ENCODE assay signal across 10 cellular contexts in genomic region chr3:9791127-9791526, GRCh38. TPM values are rescaled to one million over a fixed set of nuclear protein-coding genes. Genes with fewer than 3 reads are reported as not detected.
DNase-seq lines count a peak whose midpoint lies in the region; ATAC-seq and TF ChIP-seq lines count a peak whose summit lies in the region.
"Had no signal": no experiment of that assay in that cellular context is flagged by ENCODE, and none has a peak within 500 bp of the region (broad histone marks: within the 10 kb centered on the region; RNA-seq: fewer than 3 reads in every experiment).

No MANE protein-coding gene starts in this region.

- H3K27ac Mint-ChIP-seq in activated B cell treated with CpG ODN at 0.5 μM for 24 hours (peak overlapping the region; percentile 100), glutamatergic neuron (ENCODE audit: unreplicated experiment) (no peak overlapping the region)

- peaks cover 2 to 37% (median 29%) of the 10 kb centered on the region in 5 donors for H3K4me1 ChIP-seq in subcutaneous abdominal adipose tissue (ENCODE audit: control insufficient read depth in 5 of 5, insufficient read depth in 5 of 5, low read length in 5 of 5)

- no peak overlapping the region for H3K4me3 ChIP-seq in subcutaneous abdominal adipose tissue (ENCODE audit: low read depth in 1 of 5, low read length in 5 of 5)

- no peaks in the 10 kb centered on the region for H3K27me3 Mint-ChIP-seq in activated T-cell treated with anti-CD3 and anti-CD28 coated beads, Interleukin-2, amount 50 U/mL, for 4 hours (ENCODE audit: low read depth)
- H3K27me3 Mint-ChIP-seq in activated B cell treated with CpG ODN at 0.5 μM for 24 hours, result no peaks in the 10 kb centered on the region
- peaks cover 11% of the 10 kb centered on the region for H3K27me3 Mint-ChIP-seq in glutamatergic neuron (ENCODE audit: unreplicated experiment)

- intact Hi-C loops in activated B cell treated with CpG ODN at 0.5 μM for 24 hours (cut with micrococcal nuclease), result loop anchor here (5.0 to 10.0 kb wide), 2 partner anchors 326 to 534 kb away; partner anchors contain the start of genes BRK1 and SEC13

- H3K4me1 Mint-ChIP-seq in activated T-cell treated with anti-CD3 and anti-CD28 coated beads, Interleukin-2, amount 50 U/mL, for 4 hours (ENCODE audit: low read depth), result peaks cover 68% of the 10 kb centered on the region
- H3K4me1 Mint-ChIP-seq in activated B cell treated with CpG ODN at 0.5 μM for 24 hours (peaks cover 53% of the 10 kb centered on the region), glutamatergic neuron (ENCODE audit: low read depth, unreplicated experiment) (peaks cover 7% of the 10 kb centered on the region)

- H3K9me3 Mint-ChIP-seq in activated T-cell treated with anti-CD3 and anti-CD28 coated beads, Interleukin-2, amount 50 U/mL, for 4 hours, result no peaks in the 10 kb centered on the region
- no peaks in the 10 kb centered on the region for H3K9me3 Mint-ChIP-seq in activated B cell treated with CpG ODN at 0.5 μM for 24 hours
- H3K9me3 Mint-ChIP-seq in glutamatergic neuron (ENCODE audit: unreplicated experiment), result peaks cover 11% of the 10 kb centered on the region

- no peak for TF ChIP-seq CTCF in activated B cell treated with CpG ODN at 0.5 μM for 24 hours (IDR thresholded peaks at IDR 0.05)
- TF ChIP-seq CTCF in glutamatergic neuron (IDR thresholded peaks at IDR 0.05; ENCODE audit: partially characterized antibody, unreplicated experiment), result no peak

- peaks cover 45% of the 10 kb centered on the region for H3K36me3 Mint-ChIP-seq in activated T-cell treated with anti-CD3 and anti-CD28 coated beads, Interleukin-2, amount 50 U/mL, for 4 hours (ENCODE audit: insufficient read depth)
- H3K36me3 Mint-ChIP-seq in activated B cell treated with CpG ODN at 0.5 μM for 24 hours (ENCODE audit: low read depth) (peaks cover 61% of the 10 kb centered on the region), glutamatergic neuron (ENCODE audit: unreplicated experiment) (peaks cover 8% of the 10 kb centered on the region)

- no peak for ATAC-seq in activated T-cell treated with anti-CD3 and anti-CD28 coated beads, Interleukin-2, amount 50 U/mL, for 4 hours
- no peak for ATAC-seq in activated B cell treated with CpG ODN at 0.5 μM for 24 hours (ENCODE audit: low read depth)
- ATAC-seq: foreskin keratinocyte had no signal

- H3K4me3 Mint-ChIP-seq in activated T-cell treated with anti-CD3 and anti-CD28 coated beads, Interleukin-2, amount 50 U/mL, for 4 hours, result peak overlapping the region; percentile 97
- H3K4me3 Mint-ChIP-seq in activated B cell treated with CpG ODN at 0.5 μM for 24 hours (peak overlapping the region; percentile 99), glutamatergic neuron (ENCODE audit: unreplicated experiment) (peak overlapping the region; percentile 97)

- no peak for DNase-seq in activated T-cell treated with anti-CD3 and anti-CD28 coated beads, Interleukin-2, amount 50 U/mL, for 4 hours
- DNase-seq in activated T-cell treated with anti-CD3 and anti-CD28 coated beads, Interleukin-2, amount 50 U/mL, for 1 hour, result no peak
- DNase-seq in activated B cell treated with CpG ODN at 0.5 μM for 24 hours (no peak), glutamatergic neuron (no peak), DMS53 treated with DMSO at 0.1 percent for 48 hours (lab: John Stamatoyannopoulos, UW; ENCODE audit: unreplicated experiment) (no peak), hypothalamus (lab: John Stamatoyannopoulos, UW) (no peak), NCI-H2029 (lab: John Stamatoyannopoulos, UW) (no peak)
- DNase-seq: foreskin keratinocyte, MG63 had no signal

- H3K27me3 ChIP-seq in subcutaneous abdominal adipose tissue (ENCODE audit: control insufficient read depth in 5 of 5, insufficient read depth in 4 of 5, low read length in 5 of 5), result no peaks in the 10 kb centered on the region
- H3K27me3 ChIP-seq: foreskin keratinocyte, MG63 had no signal

- peak overlapping the region; percentile 97 for H3K27ac ChIP-seq in subcutaneous abdominal adipose tissue (ENCODE audit: low read depth, low read length)
- H3K27ac ChIP-seq: foreskin keratinocyte had no signal

- peaks cover 11 to 45% (median 34%) of the 10 kb centered on the region in 5 donors for H3K36me3 ChIP-seq in subcutaneous abdominal adipose tissue (ENCODE audit: control insufficient read depth in 5 of 5, insufficient read depth in 5 of 5, low read length in 5 of 5)

- H3K9me3 ChIP-seq in subcutaneous abdominal adipose tissue (ENCODE audit: control insufficient read depth in 5 of 5, low read length in 5 of 5), result no peaks in the 10 kb centered on the region
- H3K9me3 ChIP-seq: MG63 had no signal

- CTCF ChIA-PET in activated B cell treated with CpG ODN at 0.5 μM for 24 hours (lab: Charles Lee), result interaction anchor here (1.1 to 1.3 kb wide), 2 partner anchors 9 to 155 kb away, joined by 3 to 4 read pairs; no protein-coding TSS in a partner anchor

- POLR2A ChIA-PET in activated B cell treated with CpG ODN at 0.5 μM for 24 hours (lab: Charles Lee), result interaction anchor here (0.6 to 5.6 kb wide), 6 partner anchors 9 to 235 kb away, joined by 3 to 133 read pairs (median 4); partner anchors contain the start of genes CRELD1, FANCD2 and OGG1

- H3K9ac ChIP-seq in subcutaneous abdominal adipose tissue (ENCODE audit: low read length in 5 of 5), result peak overlapping the region in 1 of 5 donors; percentile 86

RNA-seq across cellular contexts. Expression of gene TADA3, which starts 1.1 kb away (rescaled TPM):
- total RNA-seq in activated T-cell treated with anti-CD3 and anti-CD28 coated beads, Interleukin-2, amount 50 U/mL, for 4 hours, result 10 to 100 TPM; 39.3 to 42.0 (median 40.2) TPM
- total RNA-seq in activated B cell treated with CpG ODN at 0.5 μM for 24 hours (43.8 and 44.7 TPM in 2 replicates), glutamatergic neuron (ENCODE audit: unreplicated experiment) (59.1 TPM)

RNA-seq across cellular contexts. Expression of gene ARPC4, which starts 1.8 kb away (rescaled TPM):
- total RNA-seq in activated T-cell treated with anti-CD3 and anti-CD28 coated beads, Interleukin-2, amount 50 U/mL, for 4 hours, result 100 to 1,000 TPM; 257 to 268 (median 264) TPM
- total RNA-seq in activated B cell treated with CpG ODN at 0.5 μM for 24 hours (315 and 338 TPM in 2 replicates), glutamatergic neuron (ENCODE audit: unreplicated experiment) (164 TPM)

RNA-seq across cellular contexts. Expression of gene TTLL3, which starts 18.9 kb away (rescaled TPM):
- 10 to 100 TPM in 2 of 3 donors, 1 to 10 TPM in 1; 9.2 to 13.5 (median 11.1) TPM for total RNA-seq in activated T-cell treated with anti-CD3 and anti-CD28 coated beads, Interleukin-2, amount 50 U/mL, for 4 hours
- total RNA-seq in activated B cell treated with CpG ODN at 0.5 μM for 24 hours, result 51.4 and 61.9 TPM in 2 replicates
- total RNA-seq in glutamatergic neuron (ENCODE audit: unreplicated experiment), result 45.7 TPM

RNA-seq across cellular contexts. Expression of gene CAMK1, which starts 21.4 kb away (rescaled TPM):
- 10 to 100 TPM; 15.3 to 20.7 (median 15.7) TPM for total RNA-seq in activated T-cell treated with anti-CD3 and anti-CD28 coated beads, Interleukin-2, amount 50 U/mL, for 4 hours
- 0.69 and 1.7 TPM in 2 replicates for total RNA-seq in activated B cell treated with CpG ODN at 0.5 μM for 24 hours
- 8.2 TPM for total RNA-seq in glutamatergic neuron (ENCODE audit: unreplicated experiment)

RNA-seq across cellular contexts. Expression of gene OGG1, which starts 41.4 kb away (rescaled TPM):
- 10 to 100 TPM; 25.2 to 30.5 (median 28.8) TPM for total RNA-seq in activated T-cell treated with anti-CD3 and anti-CD28 coated beads, Interleukin-2, amount 50 U/mL, for 4 hours
- total RNA-seq in activated B cell treated with CpG ODN at 0.5 μM for 24 hours (43.5 and 60.7 TPM in 2 replicates), glutamatergic neuron (ENCODE audit: unreplicated experiment) (76.5 TPM)
